In genomic region chr17:32350662-32351418, GRCh38 we compare ENCODE assay signal across 8 cellular contexts. TPM values are rescaled to one million over a fixed set of nuclear protein-coding genes. Genes with fewer than 3 reads are reported as not detected.
DNase-seq lines count a peak whose midpoint lies in the region; ATAC-seq and TF ChIP-seq lines count a peak whose summit lies in the region.

No MANE protein-coding gene starts in this region.

- no peaks in the 10 kb centered on the region for H3K9me3 Mint-ChIP-seq in CD8-positive, alpha-beta memory T cell
- H3K9me3 Mint-ChIP-seq in stimulated activated effector memory CD8-positive, alpha-beta T cell treated with anti-CD3 and anti-CD28 coated beads, Interleukin-12 subunit alpha, Interleukin-12 subunit beta, amount 100 ng/mL, for 72 hours = no peaks in the 10 kb centered on the region

- DNase-seq in CD8-positive, alpha-beta memory T cell = peak; percentile 26 to 70 (median 55)
- DNase-seq in HUDEP-2 (lab: John Stamatoyannopoulos, UW; ENCODE audit: unreplicated experiment in 76 of 76) (peak in 43 of 76 experiments; percentile 4 to 69 (median 35)), SKM-1 treated with dmso at 0.1 percent for 144 hours (lab: John Stamatoyannopoulos, UW; ENCODE audit: unreplicated experiment) (peak; percentile 79), choroid plexus epithelial cell (ENCODE audit: low read depth) (peak; percentile 80), left lobe of liver (ENCODE audit: low spot score) (no peak), NCI-H128 (lab: John Stamatoyannopoulos, UW; ENCODE audit: unreplicated experiment) (no peak)
- peak in 1 of 2 donors; percentile 47 for DNase-seq in stimulated activated effector memory CD8-positive, alpha-beta T cell treated with anti-CD3 and anti-CD28 coated beads, Interleukin-12 subunit alpha, Interleukin-12 subunit beta, amount 100 ng/mL, for 72 hours (ENCODE audit: low spot score in 2 of 2)

- CTCF ChIA-PET in CD8-positive, alpha-beta memory T cell (lab: Charles Lee) = interaction anchor here (0.9 to 1.7 kb wide), 4 partner anchors 11 to 526 kb away, joined by 3 to 4 read pairs (median 4); partner anchors contain the start of genes MYO1D and PSMD11

- H3K36me3 Mint-ChIP-seq in CD8-positive, alpha-beta memory T cell = peaks cover 6 to 58% (median 7%) of the 10 kb centered on the region in 3 donors
- H3K36me3 Mint-ChIP-seq in stimulated activated effector memory CD8-positive, alpha-beta T cell treated with anti-CD3 and anti-CD28 coated beads, Interleukin-12 subunit alpha, Interleukin-12 subunit beta, amount 100 ng/mL, for 72 hours = peaks cover 62% of the 10 kb centered on the region

- POLR2A ChIA-PET in CD8-positive, alpha-beta memory T cell (lab: Charles Lee) = interaction anchor here (0.6 to 1.2 kb wide), 8 partner anchors 9 to 856 kb away, joined by 3 to 10 read pairs (median 4); partner anchors contain the start of genes C17orf75 and PSMD11

- H3K27me3 ChIP-seq in CD8-positive, alpha-beta memory T cell (ENCODE audit: insufficient read depth, low read length, poor library complexity, severe bottlenecking) = no peaks in the 10 kb centered on the region

- no peaks in the 10 kb centered on the region for H3K27me3 Mint-ChIP-seq in CD8-positive, alpha-beta memory T cell

- peaks cover 42 to 60% (median 49%) of the 10 kb centered on the region in 3 donors for H3K4me1 Mint-ChIP-seq in CD8-positive, alpha-beta memory T cell
- peaks cover 28% of the 10 kb centered on the region for H3K4me1 Mint-ChIP-seq in stimulated activated effector memory CD8-positive, alpha-beta T cell treated with anti-CD3 and anti-CD28 coated beads, Interleukin-12 subunit alpha, Interleukin-12 subunit beta, amount 100 ng/mL, for 72 hours

- peak overlapping the region; percentile 96 to 100 (median 98) for H3K4me3 Mint-ChIP-seq in CD8-positive, alpha-beta memory T cell
- H3K4me3 Mint-ChIP-seq in stimulated activated effector memory CD8-positive, alpha-beta T cell treated with anti-CD3 and anti-CD28 coated beads, Interleukin-12 subunit alpha, Interleukin-12 subunit beta, amount 100 ng/mL, for 72 hours = peak overlapping the region; percentile 97

- H3K27ac ChIP-seq in CD8-positive, alpha-beta memory T cell (ENCODE audit: low read depth, low read length) = peak overlapping the region; percentile 98

- peaks cover 52% of the 10 kb centered on the region for H3K4me1 ChIP-seq in CD8-positive, alpha-beta memory T cell (ENCODE audit: insufficient read depth, low read length)

- no peak for TF ChIP-seq CTCF in choroid plexus epithelial cell (conservative IDR thresholded peaks at IDR 0.05; ENCODE audit: low read depth, low read length)

- ATAC-seq in GM19043 (IDR thresholded peaks at IDR 0.05; ENCODE audit: low read depth, unreplicated experiment) = peak; percentile 24
- peak; percentile 11 for ATAC-seq in left lobe of liver
- peak; percentile 58 for ATAC-seq in stimulated activated effector memory CD8-positive, alpha-beta T cell treated with anti-CD3 and anti-CD28 coated beads, Interleukin-12 subunit alpha, Interleukin-12 subunit beta, amount 100 ng/mL, for 72 hours

- peak overlapping the region; percentile 97 to 100 (median 99) for H3K27ac Mint-ChIP-seq in CD8-positive, alpha-beta memory T cell
- H3K27ac Mint-ChIP-seq in stimulated activated effector memory CD8-positive, alpha-beta T cell treated with anti-CD3 and anti-CD28 coated beads, Interleukin-12 subunit alpha, Interleukin-12 subunit beta, amount 100 ng/mL, for 72 hours = peak overlapping the region; percentile 100

- H3K9me3 ChIP-seq in CD8-positive, alpha-beta memory T cell (ENCODE audit: low read length) = no peaks in the 10 kb centered on the region

- peak overlapping the region; percentile 98 for H3K4me3 ChIP-seq in CD8-positive, alpha-beta memory T cell (ENCODE audit: low read length)
- H3K4me3 ChIP-seq in choroid plexus epithelial cell (ENCODE audit: low read depth, low read length) = peak overlapping the region; percentile 79

- H3K36me3 ChIP-seq in CD8-positive, alpha-beta memory T cell (ENCODE audit: insufficient read depth, low read length) = peaks cover 21% of the 10 kb centered on the region

RNA-seq across cellular contexts. Expression of gene ZNF207, which starts 0.9 kb away (rescaled TPM):
- total RNA-seq in CD8-positive, alpha-beta memory T cell = 100 to 1,000 TPM; 198 to 203 TPM
- polyA plus RNA-seq in CD8-positive, alpha-beta memory T cell = 147 TPM
- 50.5 TPM for total RNA-seq in left lobe of liver

RNA-seq across cellular contexts. Expression of gene C17orf75, which starts 8.9 kb away (rescaled TPM):
- 10 to 100 TPM; 24.7 to 33.4 TPM for total RNA-seq in CD8-positive, alpha-beta memory T cell
- 12.6 TPM for polyA plus RNA-seq in CD8-positive, alpha-beta memory T cell
- 9.2 TPM for total RNA-seq in left lobe of liver

Comparison
In these comparisons a context has a peak if more than half of its experiments do, and no peak if none do; other contexts are left out.
1. DNase-seq: peak in CD8-positive, alpha-beta memory T cell (5 of 5), HUDEP-2 (43 of 76), SKM-1 treated with dmso at 0.1 percent for 144 hours (single experiment) and choroid plexus epithelial cell (single experiment); none in left lobe of liver (single experiment) and NCI-H128 (single experiment).
2. Peak in every context shown above with its lines, with median percentiles within 50 percentile points of each other: ATAC-seq.